ENCODE assay signal across 1 cellular context in genomic region chr3:93981649-93982048, GRCh38.
A peak's percentile ranks its signal among the peaks of the same experiment; 100 is the strongest.
TF ChIP-seq lines count a peak whose summit lies in the region.

No MANE protein-coding gene starts in this region.

TF ChIP-seq in K562, 482 proteins besides CTCF, POLR2A, EP300 and RAD21:
- TF ChIP-seq RBFOX2 (IDR thresholded peaks at IDR 0.05; ENCODE audit: low read depth, low read length) (0 out of 2 replicates have a peak, but pooled peaks have one; percentile 36), CREB5 (CRISPR knock-in tag; IDR thresholded peaks at IDR 0.05) (no peak), PBX2 (CRISPR knock-in tag; IDR thresholded peaks at IDR 0.05; ENCODE audit: low read depth) (no peak), PBX2 (tag; conservative IDR thresholded peaks at IDR 0.05; ENCODE audit: low read depth) (peak; percentile 44), E2F5 (CRISPR knock-in tag; IDR thresholded peaks at IDR 0.05) (no peak), POLR2H (tag; IDR thresholded peaks at IDR 0.05; ENCODE audit: low read depth) (no peak), ATF1 (CRISPR knock-in tag; IDR thresholded peaks at IDR 0.05) (no peak), ATF1 (tag; IDR thresholded peaks at IDR 0.05) (peak; percentile 43; the same call in 1 of the 2 replicates), ZNF318 (IDR thresholded peaks at IDR 0.05; ENCODE audit: borderline replicate concordance in 1 of 2, low read depth in 1 of 2) (no peak), TAL1 (IDR thresholded peaks at IDR 0.05) (no peak), TOE1 (IDR thresholded peaks at IDR 0.05; ENCODE audit: borderline replicate concordance) (no peak), TOE1 (CRISPR knock-in tag; IDR thresholded peaks at IDR 0.05; ENCODE audit: borderline replicate concordance, low read depth) (no peak), YY1 (IDR thresholded peaks at IDR 0.05; ENCODE audit: borderline replicate concordance in 1 of 3, control insufficient read depth in 1 of 3, extremely low read depth in 1 of 3, insufficient read depth in 3 of 3, insufficient read length in 1 of 3, insufficient replicate concordance in 2 of 3, low read depth in 1 of 3, low read length in 2 of 3) (peak in 1 of 3 experiments; percentile 74), CEBPB (tag; IDR thresholded peaks at IDR 0.05) (peak; percentile 36; the same call in 1 of the 2 replicates), ATF3 (IDR thresholded peaks at IDR 0.05) (0 out of 2 replicates have a peak, but pooled peaks have one; percentile 23), ATF3 (CRISPR knock-in tag; conservative IDR thresholded peaks at IDR 0.05) (no peak), RBBP5 (IDR thresholded peaks at IDR 0.05; ENCODE audit: borderline replicate concordance, insufficient read depth, low read length, poor library complexity, severe bottlenecking) (peak; percentile 37), ZNF324 (CRISPR knock-in tag; IDR thresholded peaks at IDR 0.05) (no peak), DPF2 (IDR thresholded peaks at IDR 0.05) (0 out of 2 replicates have a peak, but pooled peaks have one; percentile 14), HNRNPH1 (optimal IDR thresholded peaks at IDR 0.05; ENCODE audit: low read depth, low read length) (no peak), ZNF384 (IDR thresholded peaks at IDR 0.05; ENCODE audit: low read depth, low read length) (peak; percentile 86), CREM (IDR thresholded peaks at IDR 0.05; ENCODE audit: low read depth) (0 out of 2 replicates have a peak, but pooled peaks have one; percentile 46), TAF1 (IDR thresholded peaks at IDR 0.05; ENCODE audit: control insufficient read depth, extremely low read depth, insufficient read depth, low read length, severe bottlenecking) (peak; percentile 57), JUND (IDR thresholded peaks at IDR 0.05; ENCODE audit: borderline replicate concordance, low read depth, low read length) (0 out of 2 replicates have a peak, but pooled peaks have one; percentile 20), JUND (tag; IDR thresholded peaks at IDR 0.05; ENCODE audit: borderline replicate concordance, low read depth, low read length) (no peak), BCOR (IDR thresholded peaks at IDR 0.05) (0 out of 2 replicates have a peak, but pooled peaks have one; percentile 2), POLR2G (IDR thresholded peaks at IDR 0.05; ENCODE audit: low read depth, low read length) (0 out of 2 replicates have a peak, but pooled peaks have one; percentile 25), SMARCA4 (IDR thresholded peaks at IDR 0.05) (0 out of 2 replicates have a peak, but pooled peaks have one; percentile 20), U2AF1 (optimal IDR thresholded peaks at IDR 0.05; ENCODE audit: low read depth, low read length) (no peak), PKNOX1 (IDR thresholded peaks at IDR 0.05) (peak; percentile 79), ZNF3 (CRISPR knock-in tag; IDR thresholded peaks at IDR 0.05) (no peak), TCF15 (CRISPR knock-in tag; IDR thresholded peaks at IDR 0.05) (no peak), EP400 (IDR thresholded peaks at IDR 0.05) (no peak), WHSC1 (IDR thresholded peaks at IDR 0.05; ENCODE audit: low read length) (no peak)
TF ChIP-seq in K562: peak in this region for 16.
